In genomic region chr5:9513825-9514224, GRCh38 we compare ENCODE assay signal across 14 cellular contexts. TPM values are rescaled to one million over a fixed set of nuclear protein-coding genes. Genes with fewer than 3 reads are reported as not detected.
DNase-seq lines count a peak whose midpoint lies in the region; ATAC-seq and TF ChIP-seq lines count a peak whose summit lies in the region.
"Had no signal": no experiment of that assay in that cellular context is flagged by ENCODE, and none has a peak within 500 bp of the region (broad histone marks: within the 10 kb centered on the region; RNA-seq: fewer than 3 reads in every experiment).

No MANE protein-coding gene starts in this region.

- WGBS in SK-N-SH (ENCODE audit: low lambda C conversion rate): 42% methylated on average over 4 of the region's 4 CpGs
- WGBS in neuronal stem cell (ENCODE audit: extremely low coverage in 2 of 2, insufficient read length in 2 of 2, insufficient replicate concordance in 1 of 2), 2 donors: no CpG with 5 or more reads among the region's 4 CpGs

- H3K14ac ChIP-seq in neuronal stem cell (ENCODE audit: low read length): no peak overlapping the region

- TF ChIP-seq EP300 in SK-N-SH (IDR thresholded peaks at IDR 0.05; ENCODE audit: borderline replicate concordance in 1 of 2, low read depth in 1 of 2, low read length in 1 of 2): no peak

- no peaks in the 10 kb centered on the region for H3K9me2 ChIP-seq in SK-N-SH

- H3K4me3 ChIP-seq in H7 (ENCODE audit: insufficient read depth, low read depth, low read length) (no peak overlapping the region), SK-N-SH (ENCODE audit: low read depth in 2 of 2, low read length in 1 of 2) (no peak overlapping the region), fibroblast of the aortic adventitia (ENCODE audit: low read depth, low read length) (no peak overlapping the region), neuronal stem cell (ENCODE audit: low read length in 2 of 2) (no peak overlapping the region)
- H3K4me3 ChIP-seq: mucosa of descending colon had no signal

- no peak overlapping the region for H3K9ac ChIP-seq in SK-N-SH
- no peak overlapping the region for H3K9ac ChIP-seq in neuronal stem cell (ENCODE audit: low read depth, low read length, poor library complexity)

- intact Hi-C loops in sciatic nerve (cut with DNase I): no loop called here

- peaks cover 4% of the 10 kb centered on the region for H3K27me3 Mint-ChIP-seq in activated naive CD8-positive, alpha-beta T cell treated with anti-CD3 and anti-CD28 coated beads for 36 hours
- H3K27me3 Mint-ChIP-seq: activated B cell treated with CpG ODN at 0.5 μM for 24 hours; central memory CD8-positive, alpha-beta T cell had no signal

- no peaks in the 10 kb centered on the region for H3K36me3 Mint-ChIP-seq in activated naive CD8-positive, alpha-beta T cell treated with anti-CD3 and anti-CD28 coated beads for 36 hours

- no peak overlapping the region for H3K4ac ChIP-seq in neuronal stem cell (ENCODE audit: low read length)

- H3K79me2 ChIP-seq in SK-N-SH (ENCODE audit: insufficient read depth): no peaks in the 10 kb centered on the region

- H2BK5ac ChIP-seq in neuronal stem cell (ENCODE audit: low read length): no peak overlapping the region

- H3K4me1 Mint-ChIP-seq in activated naive CD8-positive, alpha-beta T cell treated with anti-CD3 and anti-CD28 coated beads for 36 hours: no peaks in the 10 kb centered on the region
- H3K4me1 Mint-ChIP-seq: activated B cell treated with CpG ODN at 0.5 μM for 24 hours; central memory CD8-positive, alpha-beta T cell had no signal

- no peak overlapping the region for H3K27ac Mint-ChIP-seq in activated naive CD8-positive, alpha-beta T cell treated with anti-CD3 and anti-CD28 coated beads for 36 hours
- H3K27ac Mint-ChIP-seq: activated B cell treated with CpG ODN at 0.5 μM for 24 hours had no signal

- no peak overlapping the region for H2BK120ac ChIP-seq in neuronal stem cell (ENCODE audit: low read depth, low read length)

- H3K27me3 ChIP-seq in H7 (ENCODE audit: control insufficient read depth, insufficient read depth, low read length) (no peaks in the 10 kb centered on the region), SK-N-SH (ENCODE audit: insufficient read depth) (no peaks in the 10 kb centered on the region), neuronal stem cell (ENCODE audit: control insufficient read depth in 3 of 3, insufficient read depth in 3 of 3, low read depth in 1 of 3, low read length in 3 of 3) (no peaks in the 10 kb centered on the region)

- no peak overlapping the region for H4K91ac ChIP-seq in neuronal stem cell (ENCODE audit: low read depth, low read length, poor library complexity)

- POLR2A ChIA-PET in SK-N-SH (lab: Yijun Ruan, JAX): no interaction called here

- CTCF ChIA-PET in SK-N-SH (lab: Yijun Ruan, JAX): interaction anchor here (0.9 kb wide), 1 partner anchor 148 kb away, joined by 3 read pairs; no protein-coding TSS in a partner anchor

- no peak overlapping the region for H2BK12ac ChIP-seq in neuronal stem cell (ENCODE audit: low read length)

- H3K9me3 Mint-ChIP-seq in activated naive CD8-positive, alpha-beta T cell treated with anti-CD3 and anti-CD28 coated beads for 36 hours: no peaks in the 10 kb centered on the region
- H3K9me3 Mint-ChIP-seq: activated B cell treated with CpG ODN at 0.5 μM for 24 hours had no signal

- H3K9me3 ChIP-seq in SK-N-SH (no peaks in the 10 kb centered on the region), neuronal stem cell (replicated peaks in 1 of 2; ENCODE audit: control insufficient read depth in 2 of 2, insufficient read depth in 1 of 2, low read depth in 1 of 2, low read length in 2 of 2) (no peaks in the 10 kb centered on the region)
- H3K9me3 ChIP-seq: mucosa of descending colon had no signal

- H3K4me3 Mint-ChIP-seq in activated naive CD8-positive, alpha-beta T cell treated with anti-CD3 and anti-CD28 coated beads for 36 hours: no peak overlapping the region
- H3K4me3 Mint-ChIP-seq: activated B cell treated with CpG ODN at 0.5 μM for 24 hours; central memory CD8-positive, alpha-beta T cell had no signal

- H3K27ac ChIP-seq in SK-N-SH (ENCODE audit: low read depth in 2 of 2, low read length in 1 of 2) (no peak overlapping the region), neuronal stem cell (replicated peaks; ENCODE audit: low read length) (no peak overlapping the region)

- H2AK5ac ChIP-seq in neuronal stem cell (ENCODE audit: low read depth, low read length): no peak overlapping the region

- no peaks in the 10 kb centered on the region for H3K36me3 ChIP-seq in H7 (replicated peaks; ENCODE audit: control insufficient read depth, insufficient read depth, low read length)
- no peaks in the 10 kb centered on the region for H3K36me3 ChIP-seq in SK-N-SH (replicated peaks in 1 of 2; ENCODE audit: control insufficient read depth in 1 of 2, insufficient read depth in 2 of 2, low read length in 1 of 2)
- peaks cover 0 to 4% of the 10 kb centered on the region in 2 donors for H3K36me3 ChIP-seq in neuronal stem cell (replicated peaks in 1 of 2; ENCODE audit: control insufficient read depth in 2 of 2, insufficient read depth in 2 of 2, low read length in 2 of 2)

- peaks cover 2% of the 10 kb centered on the region for H3K79me1 ChIP-seq in neuronal stem cell (ENCODE audit: low read depth, low read length)

- no peak overlapping the region for H4K8ac ChIP-seq in neuronal stem cell (ENCODE audit: low read depth, low read length)

- peak; percentile 34 for TF ChIP-seq CTCF in SK-N-SH (IDR thresholded peaks at IDR 0.05)
- peak; percentile 62 for TF ChIP-seq CTCF in fibroblast of the aortic adventitia (IDR thresholded peaks at IDR 0.05; ENCODE audit: insufficient read depth, low read length)

- DNase-seq in H7 (peak; percentile 38), SK-N-SH (no peak), fibroblast of the aortic adventitia (ENCODE audit: low read depth) (peak; percentile 65), sciatic nerve (ENCODE audit: low spot score) (no peak), neuronal stem cell (ENCODE audit: low spot score) (no peak)
- no peak for DNase-seq in activated naive CD8-positive, alpha-beta T cell treated with anti-CD3 and anti-CD28 coated beads for 36 hours
- DNase-seq: activated B cell treated with CpG ODN at 0.5 μM for 24 hours; activated T-cell treated with anti-CD3 and anti-CD28 coated beads, Interleukin-2, amount 50 U/mL, for 48 hours; DMS79 treated with DMSO at 0.1 percent for 48 hours; mucosa of descending colon; NCI-H2029; SHP77 treated with DMSO at 0.1 percent for 48 hours had no signal

- H3K4me2 ChIP-seq in SK-N-SH (no peak overlapping the region), neuronal stem cell (ENCODE audit: insufficient read depth, low read length, poor library complexity, severe bottlenecking) (no peak overlapping the region)

- TF ChIP-seq RAD21 in SK-N-SH (IDR thresholded peaks at IDR 0.05; ENCODE audit: low read length): no peak; the same call in 1 of the 2 replicates

- no peak overlapping the region for H2BK15ac ChIP-seq in neuronal stem cell (ENCODE audit: low read length)

- H3F3A ChIP-seq in SK-N-SH (replicated peaks; ENCODE audit: insufficient read depth): no peaks in the 10 kb centered on the region

- no peak overlapping the region for H2AFZ ChIP-seq in SK-N-SH (ENCODE audit: low read depth)
- no peak overlapping the region for H2AFZ ChIP-seq in neuronal stem cell (ENCODE audit: low read length)

- no peak overlapping the region for H3K23ac ChIP-seq in neuronal stem cell (ENCODE audit: low read depth, low read length, poor library complexity)

- ATAC-seq in sciatic nerve (peak; percentile 56), GM18520 (IDR thresholded peaks at IDR 0.05; ENCODE audit: unreplicated experiment) (no peak)
- ATAC-seq: mucosa of descending colon had no signal

- H3K18ac ChIP-seq in neuronal stem cell (ENCODE audit: low read length): no peak overlapping the region

- no peaks in the 10 kb centered on the region for H4K20me1 ChIP-seq in SK-N-SH (ENCODE audit: insufficient read depth)

- H3K4me1 ChIP-seq in SK-N-SH (ENCODE audit: control insufficient read depth in 1 of 2, insufficient read depth in 2 of 2, low read depth in 1 of 2, low read length in 1 of 2): no peaks in the 10 kb centered on the region; a peak in 1 of 4 replicates
- H3K4me1 ChIP-seq in neuronal stem cell (ENCODE audit: control insufficient read depth in 2 of 2, insufficient read depth in 1 of 2, low read depth in 1 of 2, low read length in 2 of 2): no peaks in the 10 kb centered on the region

TF ChIP-seq in SK-N-SH, 30 proteins besides CTCF, POLR2A, EP300 and RAD21 (continues in another document):
- TF ChIP-seq FOXM1 (IDR thresholded peaks at IDR 0.05; ENCODE audit: low read depth): no peak
- TF ChIP-seq ELF1 (IDR thresholded peaks at IDR 0.05): no peak
- TF ChIP-seq NFIC (IDR thresholded peaks at IDR 0.05; ENCODE audit: borderline replicate concordance): no peak
- no peak for TF ChIP-seq SIN3A (IDR thresholded peaks at IDR 0.05; ENCODE audit: borderline replicate concordance, low read depth, low read length)
- no peak for TF ChIP-seq TEAD4 (IDR thresholded peaks at IDR 0.05; ENCODE audit: borderline replicate concordance, insufficient read depth)
- no peak for TF ChIP-seq JUND (IDR thresholded peaks at IDR 0.05)
- no peak for TF ChIP-seq MXI1 (IDR thresholded peaks at IDR 0.05; ENCODE audit: low read depth, low read length)
- TF ChIP-seq NRF1 (IDR thresholded peaks at IDR 0.05; ENCODE audit: low read depth, low read length): no peak
- no peak for TF ChIP-seq RXRA (IDR thresholded peaks at IDR 0.05; ENCODE audit: borderline replicate concordance, low read depth)

RNA-seq across cellular contexts. Expression of gene SEMA5A, which starts 32.0 kb away (rescaled TPM):
- total RNA-seq in H7 (2014; rRNA removed; shearing (Covaris generic)): 6.5 and 7.9 TPM in 2 replicates
- polyA plus RNA-seq in SK-N-SH (2012; rRNA removed): 0.58 and 0.71 TPM in 2 replicates
- polyA plus RNA-seq in SK-N-SH (2012; cell fraction: cytosol; rRNA removed): 0.59 and 0.98 TPM in 2 replicates
- polyA plus RNA-seq in SK-N-SH (2012; cell fraction: nucleus; rRNA removed): 0.32 and 0.48 TPM in 2 replicates
- 13.9 and 57.0 TPM in 2 replicates for total RNA-seq in fibroblast of the aortic adventitia (ENCODE audit: low replicate concordance)
- 109 TPM for total RNA-seq in sciatic nerve
- total RNA-seq in activated naive CD8-positive, alpha-beta T cell treated with anti-CD3 and anti-CD28 coated beads for 36 hours: not detected
- polyA plus RNA-seq in neuronal stem cell (2013, experiment 1 of 2): 24.5 TPM
- polyA plus RNA-seq in neuronal stem cell (2013, experiment 2 of 2): 26.5 TPM
- total RNA-seq: activated B cell treated with CpG ODN at 0.5 μM for 24 hours had no signal

Comparison
In these comparisons a context has a peak if more than half of its experiments do, and no peak if none do; other contexts are left out.
1. DNase-seq: peak in H7 (single experiment) and fibroblast of the aortic adventitia (single experiment); none in SK-N-SH (single experiment), sciatic nerve (single experiment), activated naive CD8-positive, alpha-beta T cell treated with anti-CD3 and anti-CD28 coated beads for 36 hours (single experiment) and neuronal stem cell (single experiment).